Comparison of ENCODE assay signal across 15 cellular contexts in genomic region chr13:27014406-27015359, GRCh38.
A peak's percentile ranks its signal among the peaks of the same experiment; 100 is the strongest.
DNase-seq lines count a peak whose midpoint lies in the region; ATAC-seq and TF ChIP-seq lines count a peak whose summit lies in the region.
"Had no signal": no experiment of that assay in that cellular context is flagged by ENCODE, and none has a peak within 500 bp of the region (broad histone marks: within the 10 kb centered on the region; RNA-seq: fewer than 3 reads in every experiment).

No MANE protein-coding gene starts in this region.

- no peaks in the 10 kb centered on the region for H3K9me3 ChIP-seq in neural progenitor cell (ENCODE audit: low read depth)

- no peaks in the 10 kb centered on the region for H3K36me3 ChIP-seq in neural progenitor cell

- H3F3A ChIP-seq in neural progenitor cell (ENCODE audit: low read depth) = no peaks in the 10 kb centered on the region

- H3K4me1 ChIP-seq in neural progenitor cell = peaks cover 5% of the 10 kb centered on the region

- H3K36me3 Mint-ChIP-seq in neural progenitor cell = no peaks in the 10 kb centered on the region
- H3K36me3 Mint-ChIP-seq: CD14-positive monocyte had no signal

- H4K20me1 ChIP-seq in neural progenitor cell (ENCODE audit: low read depth) = no peaks in the 10 kb centered on the region

- H3K27me3 ChIP-seq in neural progenitor cell = no peaks in the 10 kb centered on the region

- ATAC-seq in Right ventricle myocardium inferior (no peak), left ventricle myocardium superior (no peak)
- ATAC-seq: GM12878, PC-3 had no signal

- peak; percentile 42 for DNase-seq in Right ventricle myocardium inferior (ENCODE audit: missing footprints)
- no peak for DNase-seq in left ventricle myocardium superior
- DNase-seq in coronary artery (ENCODE audit: low spot score) = peak; percentile 41
- DNase-seq in neural progenitor cell (ENCODE audit: low spot score) = no peak
- no peak for DNase-seq in NCI-H1048 (lab: John Stamatoyannopoulos, UW)
- no peak for DNase-seq in NCI-H1092 treated with DMSO at 0.1 percent for 48 hours (lab: John Stamatoyannopoulos, UW)
- no peak for DNase-seq in hepatic stellate cell (ENCODE audit: low spot score)
- DNase-seq: COR-L47, KG1, NCI-H1092, NCI-H1694, NCI-H345, PC-3 had no signal

- H3K27ac ChIP-seq in coronary artery (no peak overlapping the region), neural progenitor cell (no peak overlapping the region)

- no peak for TF ChIP-seq CTCF in coronary artery (IDR thresholded peaks at IDR 0.05)
- no peak for TF ChIP-seq CTCF in neural progenitor cell (IDR thresholded peaks at IDR 0.05)

- peaks cover 5% of the 10 kb centered on the region for H3K4me1 Mint-ChIP-seq in neural progenitor cell
- H3K4me1 Mint-ChIP-seq: CD14-positive monocyte had no signal

- no peak overlapping the region for H3K27ac Mint-ChIP-seq in neural progenitor cell

- intact Hi-C loops in Right ventricle myocardium inferior (cut with DNase I) = no loop called here
- intact Hi-C loops in left ventricle myocardium superior (cut with micrococcal nuclease) = no loop called here

- H3K27me3 Mint-ChIP-seq in neural progenitor cell (ENCODE audit: insufficient read depth, low read depth) = peaks cover 2% of the 10 kb centered on the region

- H3K4me3 ChIP-seq in coronary artery (no peak overlapping the region), neural progenitor cell (no peak overlapping the region)
- H3K4me3 ChIP-seq: GM12878 had no signal

- H3K9ac ChIP-seq in neural progenitor cell = no peak overlapping the region

- H2AFZ ChIP-seq in neural progenitor cell (replicated peaks) = peak overlapping the region; percentile 10

- H3K79me2 ChIP-seq in neural progenitor cell (ENCODE audit: low read depth) = no peaks in the 10 kb centered on the region

- H3K4me3 Mint-ChIP-seq in neural progenitor cell = no peak overlapping the region
- H3K4me3 Mint-ChIP-seq: CD14-positive monocyte had no signal

- H3K9me3 Mint-ChIP-seq in neural progenitor cell = peaks cover 2% of the 10 kb centered on the region
- H3K9me3 Mint-ChIP-seq: CD14-positive monocyte had no signal

- H3K4me2 ChIP-seq in neural progenitor cell = no peak overlapping the region

Comparison
In these comparisons a context has a peak if more than half of its experiments do, and no peak if none do; other contexts are left out.
1. DNase-seq: peak in Right ventricle myocardium inferior (single experiment) and coronary artery (single experiment); none in left ventricle myocardium superior (single experiment), neural progenitor cell (single experiment), NCI-H1048 (single experiment), NCI-H1092 treated with DMSO at 0.1 percent for 48 hours (single experiment) and hepatic stellate cell (single experiment).